Comparison of ENCODE assay signal across 15 cellular contexts in genomic region chrX:15404712-15405111, GRCh38. TPM values are rescaled to one million over a fixed set of nuclear protein-coding genes. Genes with fewer than 3 reads are reported as not detected.
A peak's percentile ranks its signal among the peaks of the same experiment; 100 is the strongest.
DNase-seq lines count a peak whose midpoint lies in the region; ATAC-seq, FAIRE-seq and TF ChIP-seq lines count a peak whose summit lies in the region.
"Had no signal": no experiment of that assay in that cellular context is flagged by ENCODE, and none has a peak within 500 bp of the region (broad histone marks: within the 10 kb centered on the region; RNA-seq: fewer than 3 reads in every experiment).

No MANE protein-coding gene starts in this region.

- DNase-seq in KG1 (lab: John Stamatoyannopoulos, UW): peak; percentile 0
- DNase-seq in choroid plexus epithelial cell (ENCODE audit: low read depth): peak; percentile 66
- peak; percentile 49 for DNase-seq in left ventricle myocardium superior
- DNase-seq in urothelium cell line (ENCODE audit: low spot score): no peak
- no peak for DNase-seq in NCI-H1694 treated with DMSO at 0.1 percent for 48 hours (lab: John Stamatoyannopoulos, UW)
- DNase-seq: activated naive CD8-positive, alpha-beta T cell treated with anti-CD3 and anti-CD28 coated beads for 36 hours; dorsolateral prefrontal cortex; NCI-H1436; SHP77 treated with DMSO at 0.1 percent for 48 hours; stimulated activated CD4-positive, alpha-beta T cell treated with anti-CD3 and anti-CD28 coated beads, Interleukin-4, amount 100 ng/mL, for 24 hours; stimulated activated naive B cell treated with anti-CD40 and anti-IgM and Interleukin-4, amounts not matched to agents 10 μg/mL and 1 μg/mL and 100 μg/mL, for 72 hours had no signal

- no peaks in the 10 kb centered on the region for H3K9me3 ChIP-seq in subcutaneous abdominal adipose tissue (ENCODE audit: control insufficient read depth in 5 of 5, low read length in 5 of 5)

- peaks cover 0 to 26% (median 17%) of the 10 kb centered on the region in 5 donors for H3K4me1 ChIP-seq in subcutaneous abdominal adipose tissue (ENCODE audit: control insufficient read depth in 5 of 5, insufficient read depth in 5 of 5, low read length in 5 of 5)

- H3K27me3 ChIP-seq in subcutaneous abdominal adipose tissue (ENCODE audit: control insufficient read depth in 5 of 5, insufficient read depth in 4 of 5, low read length in 5 of 5): peaks cover 0 to 8% (median 3%) of the 10 kb centered on the region in 5 donors

- H3K4me3 ChIP-seq in choroid plexus epithelial cell (ENCODE audit: low read depth, low read length) (no peak overlapping the region), subcutaneous abdominal adipose tissue (ENCODE audit: low read depth in 1 of 5, low read length in 5 of 5) (no peak overlapping the region)
- H3K4me3 ChIP-seq: dorsolateral prefrontal cortex had no signal

- no peak for TF ChIP-seq CTCF in choroid plexus epithelial cell (conservative IDR thresholded peaks at IDR 0.05; ENCODE audit: low read depth, low read length)

- H3K9ac ChIP-seq in subcutaneous abdominal adipose tissue (ENCODE audit: low read length in 5 of 5): no peak overlapping the region

- peak overlapping the region; percentile 31 for H3K27ac ChIP-seq in subcutaneous abdominal adipose tissue (ENCODE audit: low read depth, low read length)
- H3K27ac ChIP-seq: dorsolateral prefrontal cortex had no signal

- peak; percentile 95 for ATAC-seq in left ventricle myocardium superior
- no peak for ATAC-seq in HG02623 (IDR thresholded peaks at IDR 0.05; ENCODE audit: unreplicated experiment)
- no peak for ATAC-seq in HG02588 (IDR thresholded peaks at IDR 0.05; ENCODE audit: unreplicated experiment)
- ATAC-seq: stimulated activated naive B cell treated with anti-CD40 and anti-IgM and Interleukin-4, amounts not matched to agents 10 μg/mL and 1 μg/mL and 100 μg/mL, for 72 hours had no signal

- intact Hi-C loops in left ventricle myocardium superior (cut with micrococcal nuclease): no loop called here

- no peak for FAIRE-seq in urothelium cell line (lab: Jason Lieb, UNC)

- no peaks in the 10 kb centered on the region for H3K36me3 ChIP-seq in subcutaneous abdominal adipose tissue (ENCODE audit: control insufficient read depth in 5 of 5, insufficient read depth in 5 of 5, low read length in 5 of 5)

RNA-seq across cellular contexts. Expression of gene VEGFD, which starts 20.5 kb away (rescaled TPM):
- total RNA-seq in left ventricle myocardium superior: 12.4 TPM
- total RNA-seq: activated naive CD8-positive, alpha-beta T cell treated with anti-CD3 and anti-CD28 coated beads for 36 hours; G401 had no signal

Comparison
In these comparisons a context has a peak if more than half of its experiments do, and no peak if none do; other contexts are left out.
1. DNase-seq: peak in KG1 (single experiment), choroid plexus epithelial cell (single experiment) and left ventricle myocardium superior (single experiment); none in urothelium cell line (single experiment) and NCI-H1694 treated with DMSO at 0.1 percent for 48 hours (single experiment).